ENCODE assay signal across 10 cellular contexts in genomic region chr4:23207059-23207458, GRCh38.
"Had no signal": no experiment of that assay in that cellular context is flagged by ENCODE, and none has a peak within 500 bp of the region (broad histone marks: within the 10 kb centered on the region; RNA-seq: fewer than 3 reads in every experiment).

No MANE protein-coding gene starts in this region.

- ATAC-seq: GM23338, HCT116 had no signal

- H3K9me3 ChIP-seq: HAP-1 had no signal

- H2AFZ ChIP-seq: GM23248, GM23338 had no signal

- DNase-seq: GM23248, GOT3, H7, H9, HCEC 1CT, HFFc6 had no signal

- FAIRE-seq: H54 had no signal

- H3K4me3 ChIP-seq: GM23248, GM23338, HAP-1 had no signal

- H3K4me1 ChIP-seq: HAP-1 had no signal

- H3K4me3 Mint-ChIP-seq: GM23338, H9, HFFc6 had no signal

- H3K4me2 ChIP-seq: GM23338 had no signal

- H3K9ac ChIP-seq: GM23248 had no signal

- H3K27ac Mint-ChIP-seq: GM23338, H9, HFFc6 had no signal

- H3K36me3 ChIP-seq: HAP-1 had no signal

- H3K27ac ChIP-seq: GM23248 had no signal
